ENCODE assay signal across 31 cellular contexts in the genomic region with DNA sequence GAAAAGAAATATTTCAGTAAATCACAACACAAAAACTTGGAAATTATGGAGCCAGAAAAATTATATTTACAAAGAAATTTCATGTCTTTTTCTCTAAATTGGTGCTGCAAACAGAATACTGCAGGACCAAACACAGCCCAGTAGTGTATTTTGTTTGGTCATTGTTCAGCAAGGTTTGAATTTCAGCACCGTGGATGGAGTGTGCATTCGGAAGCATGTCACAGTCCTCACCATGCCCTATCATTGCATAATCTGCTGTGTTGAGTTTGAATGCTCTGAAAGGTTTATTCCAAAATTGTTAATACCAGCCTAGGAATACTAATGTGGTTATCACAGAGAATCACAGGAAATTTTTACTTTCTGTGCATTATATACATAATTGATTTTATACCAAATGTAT.
"Had no signal": no experiment of that assay in that cellular context is flagged by ENCODE, and none has a peak within 500 bp of the region (broad histone marks: within the 10 kb centered on the region; RNA-seq: fewer than 3 reads in every experiment).

No MANE protein-coding gene starts in this region.

- H3K4me3 Mint-ChIP-seq: activated B cell treated with CpG ODN at 0.5 μM for 24 hours; activated CD8-positive, alpha-beta T cell treated with anti-CD3 and anti-CD28 coated beads for 36 hours; activated naive CD8-positive, alpha-beta T cell; activated T-cell treated with anti-CD3 and anti-CD28 coated beads, Interleukin-2, amount 50 U/mL, for 4 hours; activated T-helper 17 cell treated with anti-CD3 and anti-CD28 coated beads, Interleukin-2, amount 50 U/mL, for 72 hours; central memory CD8-positive, alpha-beta T cell; effector memory CD8-positive, alpha-beta T cell; T-helper 17 cell; T-helper 2 cell treated with Interferon-gamma antibody and Interleukin-4, amounts not matched to agents 5 μg/mL and 100 μg/mL, for 36 hours had no signal

- H3K4me1 Mint-ChIP-seq: activated B cell treated with CpG ODN at 0.5 μM for 24 hours; activated T-helper 17 cell treated with anti-CD3 and anti-CD28 coated beads, Interleukin-2, amount 50 U/mL, for 72 hours; central memory CD8-positive, alpha-beta T cell had no signal

- H3K4me3 ChIP-seq: esophagus muscularis mucosa, gastroesophageal sphincter, heart right ventricle had no signal

- H3K36me3 Mint-ChIP-seq: activated naive CD8-positive, alpha-beta T cell had no signal

- H3K4me1 ChIP-seq: esophagus muscularis mucosa, gastroesophageal sphincter, heart right ventricle had no signal

- H3K9me3 Mint-ChIP-seq: activated B cell treated with CpG ODN at 0.5 μM for 24 hours; activated CD8-positive, alpha-beta T cell treated with anti-CD3 and anti-CD28 coated beads for 36 hours; activated T-cell treated with anti-CD3 and anti-CD28 coated beads, Interleukin-2, amount 50 U/mL, for 4 hours; activated T-helper 17 cell treated with anti-CD3 and anti-CD28 coated beads, Interleukin-2, amount 50 U/mL, for 72 hours; central memory CD8-positive, alpha-beta T cell; effector memory CD8-positive, alpha-beta T cell; T-helper 2 cell treated with Interferon-gamma antibody and Interleukin-4, amounts not matched to agents 5 μg/mL and 100 μg/mL, for 36 hours had no signal

- DNase-seq: activated B cell treated with CpG ODN at 0.5 μM for 24 hours; activated CD4-positive, alpha-beta T cell treated with anti-CD3 and anti-CD28 coated beads for 48 hours; activated CD4-positive, alpha-beta T cell treated with anti-CD3 and anti-CD28 coated beads, Interleukin-2, amount 50 U/mL, for 1 hour; activated CD4-positive, alpha-beta T cell treated with anti-CD3 and anti-CD28 coated beads, Interleukin-2, amount 50 U/mL, for 48 hours; activated CD8-positive, alpha-beta memory T cell treated with anti-CD3 and anti-CD28 coated beads for 24 hours; activated CD8-positive, alpha-beta T cell treated with anti-CD3 and anti-CD28 coated beads for 36 hours; activated effector memory CD4-positive, alpha-beta T cell treated with Interleukin-2 at 50 U/mL for 16 hours; activated gamma-delta T cell treated with Interleukin-2 at 50 U/mL for 16 hours; activated naive CD4-positive, alpha-beta T cell treated with anti-CD3 and anti-CD28 coated beads, Interleukin-2, amount 50 U/mL, for 16 hours; activated naive CD4-positive, alpha-beta T cell treated with Interleukin-2 at 50 U/mL for 16 hours; activated T-cell treated with anti-CD3 and anti-CD28 coated beads, Interleukin-2, amount 50 U/mL, for 4 hours; amniotic stem cell; anterior cingulate cortex; brain microvascular endothelial cell; cortex of kidney; dermis blood vessel endothelial cell; effector CD4-positive, alpha-beta T cell; effector memory CD8-positive, alpha-beta T cell; erythroblast; foreskin melanocyte; heart right ventricle; T-helper 17 cell; T1000; WERI-Rb-1 had no signal

- H3K9me3 ChIP-seq: esophagus muscularis mucosa, gastroesophageal sphincter, heart right ventricle had no signal

- H3K27me3 ChIP-seq: brain microvascular endothelial cell, esophagus muscularis mucosa, gastroesophageal sphincter had no signal

- ATAC-seq: activated CD4-positive, CD25-positive, alpha-beta regulatory T cell treated with anti-CD3 and anti-CD28 coated beads, Interleukin-2, amount 50 U/mL, for 24 hours; activated CD8-positive, alpha-beta T cell treated with anti-CD3 and anti-CD28 coated beads for 36 hours; activated T-cell treated with anti-CD3 and anti-CD28 coated beads, Interleukin-2, amount 50 U/mL, for 4 hours; activated T-helper 17 cell treated with anti-CD3 and anti-CD28 coated beads, Interleukin-2, amount 50 U/mL, for 72 hours; effector memory CD8-positive, alpha-beta T cell; gastroesophageal sphincter; heart right ventricle; T-helper 17 cell had no signal

- H3K36me3 ChIP-seq: brain microvascular endothelial cell, esophagus muscularis mucosa, gastroesophageal sphincter, heart right ventricle, WERI-Rb-1 had no signal

- H3K27ac Mint-ChIP-seq: activated B cell treated with CpG ODN at 0.5 μM for 24 hours; activated CD8-positive, alpha-beta T cell treated with anti-CD3 and anti-CD28 coated beads for 36 hours; activated naive CD8-positive, alpha-beta T cell; activated T-helper 17 cell treated with anti-CD3 and anti-CD28 coated beads, Interleukin-2, amount 50 U/mL, for 72 hours; effector memory CD8-positive, alpha-beta T cell; T-helper 17 cell; T-helper 2 cell treated with Interferon-gamma antibody and Interleukin-4, amounts not matched to agents 5 μg/mL and 100 μg/mL, for 36 hours had no signal

- H3K27ac ChIP-seq: brain microvascular endothelial cell, esophagus muscularis mucosa, gastroesophageal sphincter, heart right ventricle, WERI-Rb-1 had no signal
